Comparison of ENCODE assay signal across 35 cellular contexts in the genomic region with DNA sequence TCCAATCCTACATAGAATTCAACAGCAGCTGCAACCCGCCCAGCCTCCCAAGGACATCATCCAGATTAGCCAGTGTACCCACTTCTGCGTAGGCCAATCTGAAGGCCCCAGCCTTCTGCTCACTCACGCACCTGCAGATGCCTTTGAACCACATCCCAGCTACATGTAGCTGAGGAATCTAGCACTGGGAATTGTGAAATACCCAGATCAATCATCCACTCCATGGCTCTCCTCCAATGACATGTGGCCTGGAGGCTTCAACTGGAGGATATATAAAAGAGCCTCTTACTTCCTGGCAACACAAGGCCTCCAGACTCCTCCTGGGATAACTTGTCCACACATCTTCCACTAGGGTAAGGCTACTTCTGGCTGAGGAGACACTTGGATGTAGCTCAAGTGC. TPM values are rescaled to one million over a fixed set of nuclear protein-coding genes. Genes with fewer than 3 reads are reported as not detected.
"Had no signal": no experiment of that assay in that cellular context is flagged by ENCODE, and none has a peak within 500 bp of the region (broad histone marks: within the 10 kb centered on the region; RNA-seq: fewer than 3 reads in every experiment).

A gene with protein sequence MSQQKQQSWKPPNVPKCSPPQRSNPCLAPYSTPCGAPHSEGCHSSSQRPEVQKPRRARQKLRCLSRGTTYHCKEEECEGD (plus strand): TSS at position 301 of the 400 bp plus-strand sequence. CDS start 665 bp downstream, outside the sequence.

- H3K27ac ChIP-seq: ascending aorta, breast epithelium, coronary artery, dorsolateral prefrontal cortex, esophagus muscularis mucosa, gastroesophageal sphincter, WERI-Rb-1 had no signal

- H3K27ac Mint-ChIP-seq: activated B cell treated with CpG ODN at 0.5 μM for 24 hours; activated CD8-positive, alpha-beta T cell treated with anti-CD3 and anti-CD28 coated beads for 36 hours; activated naive CD4-positive, alpha-beta T cell treated with anti-CD3 and anti-CD28 coated beads, Interleukin-2, amount 10 ng/mL, durations not matched to agents 7 days and 5 days; activated naive CD4-positive, alpha-beta T cell treated with anti-CD3 and anti-CD28 coated beads, Interleukin-2, amount 50 U/mL, for 72 hours; activated naive CD8-positive, alpha-beta T cell treated with anti-CD3 and anti-CD28 coated beads, Interleukin-2, amount 10 ng/mL, durations not matched to agents 7 days and 5 days; activated T-helper 1 cell treated with anti-CD3 and anti-CD28 coated beads, Interleukin-12 subunit alpha, Interleukin-12 subunit beta, Interleukin-2, Interleukin-4 antibody, amounts not matched to agents 30 ng/mL and 10 ng/mL and 1 ng/mL, durations not matched to agents 14 hours and 24 hours and 36 hours; brain; dendritic cell treated with granulocyte-macrophage colony-stimulating factor and Interleukin-4, amounts not matched to agents 40 ng/mL and 50 ng/mL, for 4 days; endodermal cell; T-helper 17 cell; T-helper 2 cell treated with Interferon-gamma antibody and Interleukin-4, amounts not matched to agents 5 μg/mL and 100 μg/mL, for 36 hours had no signal

- H3K4me3 ChIP-seq: ascending aorta, breast epithelium, coronary artery, dorsolateral prefrontal cortex, esophagus muscularis mucosa, gastroesophageal sphincter had no signal

- H3K4me1 ChIP-seq: ascending aorta, breast epithelium, esophagus muscularis mucosa, gastroesophageal sphincter had no signal

- DNase-seq: activated B cell treated with CpG ODN at 0.5 μM for 24 hours; activated CD4-positive, alpha-beta T cell treated with anti-CD3 and anti-CD28 coated beads for 48 hours; activated CD4-positive, alpha-beta T cell treated with anti-CD3 and anti-CD28 coated beads, Interleukin-2, amount 50 U/mL, for 1 hour; activated CD4-positive, alpha-beta T cell treated with anti-CD3 and anti-CD28 coated beads, Interleukin-2, amount 50 U/mL, for 48 hours; activated CD8-positive, alpha-beta memory T cell treated with anti-CD3 and anti-CD28 coated beads for 24 hours; activated CD8-positive, alpha-beta T cell treated with anti-CD3 and anti-CD28 coated beads for 36 hours; activated gamma-delta T cell; activated naive CD4-positive, alpha-beta T cell; activated naive CD4-positive, alpha-beta T cell treated with anti-CD3 and anti-CD28 coated beads, Interleukin-2, amount 10 ng/mL, durations not matched to agents 7 days and 5 days; activated naive CD8-positive, alpha-beta T cell treated with anti-CD3 and anti-CD28 coated beads, Interleukin-2, amount 10 ng/mL, durations not matched to agents 7 days and 5 days; activated T-cell treated with anti-CD3 and anti-CD28 coated beads, Interleukin-2, amount 50 U/mL, for 4 hours; dorsolateral prefrontal cortex; effector memory CD4-positive, alpha-beta T cell; endodermal cell; erythroblast; foreskin melanocyte; T-helper 1 cell; T-helper 17 cell; T1000; WERI-Rb-1 had no signal

- ATAC-seq: activated CD4-positive, CD25-positive, alpha-beta regulatory T cell treated with anti-CD3 and anti-CD28 coated beads, Interleukin-2, amount 50 U/mL, for 24 hours; activated CD8-positive, alpha-beta T cell treated with anti-CD3 and anti-CD28 coated beads for 36 hours; activated naive CD4-positive, alpha-beta T cell treated with anti-CD3 and anti-CD28 coated beads, Interleukin-2, amount 50 U/mL, for 72 hours; activated T-cell treated with anti-CD3 and anti-CD28 coated beads, Interleukin-2, amount 50 U/mL, for 4 hours; gastroesophageal sphincter; T-helper 17 cell had no signal

- H3K4me1 Mint-ChIP-seq: activated B cell treated with CpG ODN at 0.5 μM for 24 hours; activated naive CD4-positive, alpha-beta T cell treated with anti-CD3 and anti-CD28 coated beads, Interleukin-2, amount 10 ng/mL, durations not matched to agents 7 days and 5 days; activated naive CD8-positive, alpha-beta T cell treated with anti-CD3 and anti-CD28 coated beads, Interleukin-2, amount 10 ng/mL, durations not matched to agents 7 days and 5 days; brain; central memory CD8-positive, alpha-beta T cell; endodermal cell; T-helper 17 cell had no signal

- H3K36me3 Mint-ChIP-seq: activated naive CD4-positive, alpha-beta T cell treated with anti-CD3 and anti-CD28 coated beads, Interleukin-2, amount 10 ng/mL, durations not matched to agents 7 days and 5 days; activated naive CD4-positive, alpha-beta T cell treated with anti-CD3 and anti-CD28 coated beads, Interleukin-2, amount 50 U/mL, for 72 hours; activated naive CD8-positive, alpha-beta T cell treated with anti-CD3 and anti-CD28 coated beads, Interleukin-2, amount 10 ng/mL, durations not matched to agents 7 days and 5 days; brain had no signal

- H3K4me3 Mint-ChIP-seq: activated B cell treated with CpG ODN at 0.5 μM for 24 hours; activated CD8-positive, alpha-beta T cell treated with anti-CD3 and anti-CD28 coated beads for 36 hours; activated naive CD4-positive, alpha-beta T cell treated with anti-CD3 and anti-CD28 coated beads, Interleukin-2, amount 10 ng/mL, durations not matched to agents 7 days and 5 days; activated naive CD8-positive, alpha-beta T cell treated with anti-CD3 and anti-CD28 coated beads, Interleukin-2, amount 10 ng/mL, durations not matched to agents 7 days and 5 days; activated T-cell treated with anti-CD3 and anti-CD28 coated beads, Interleukin-2, amount 50 U/mL, for 4 hours; activated T-helper 1 cell treated with anti-CD3 and anti-CD28 coated beads, Interleukin-12 subunit alpha, Interleukin-12 subunit beta, Interleukin-2, Interleukin-4 antibody, amounts not matched to agents 30 ng/mL and 10 ng/mL and 1 ng/mL, durations not matched to agents 14 hours and 24 hours and 36 hours; brain; central memory CD8-positive, alpha-beta T cell; dendritic cell treated with granulocyte-macrophage colony-stimulating factor and Interleukin-4, amounts not matched to agents 40 ng/mL and 50 ng/mL, for 4 days; endodermal cell; T-helper 17 cell; T-helper 2 cell treated with Interferon-gamma antibody and Interleukin-4, amounts not matched to agents 5 μg/mL and 100 μg/mL, for 36 hours had no signal

- H3K36me3 ChIP-seq: ascending aorta, esophagus muscularis mucosa, gastroesophageal sphincter, WERI-Rb-1 had no signal

- H3K9me3 Mint-ChIP-seq: activated B cell treated with CpG ODN at 0.5 μM for 24 hours; activated CD8-positive, alpha-beta T cell treated with anti-CD3 and anti-CD28 coated beads for 36 hours; activated naive CD4-positive, alpha-beta T cell treated with anti-CD3 and anti-CD28 coated beads, Interleukin-2, amount 10 ng/mL, durations not matched to agents 7 days and 5 days; activated naive CD4-positive, alpha-beta T cell treated with anti-CD3 and anti-CD28 coated beads, Interleukin-2, amount 50 U/mL, for 72 hours; activated naive CD8-positive, alpha-beta T cell treated with anti-CD3 and anti-CD28 coated beads, Interleukin-2, amount 10 ng/mL, durations not matched to agents 7 days and 5 days; activated T-cell treated with anti-CD3 and anti-CD28 coated beads, Interleukin-2, amount 50 U/mL, for 4 hours; activated T-helper 1 cell treated with anti-CD3 and anti-CD28 coated beads, Interleukin-12 subunit alpha, Interleukin-12 subunit beta, Interleukin-2, Interleukin-4 antibody, amounts not matched to agents 30 ng/mL and 10 ng/mL and 1 ng/mL, durations not matched to agents 14 hours and 24 hours and 36 hours; central memory CD8-positive, alpha-beta T cell; dendritic cell treated with granulocyte-macrophage colony-stimulating factor and Interleukin-4, amounts not matched to agents 40 ng/mL and 50 ng/mL, for 4 days; T-helper 2 cell treated with Interferon-gamma antibody and Interleukin-4, amounts not matched to agents 5 μg/mL and 100 μg/mL, for 36 hours had no signal

- H3K27me3 ChIP-seq: ascending aorta, breast epithelium, esophagus muscularis mucosa, gastroesophageal sphincter had no signal

RNA-seq across cellular contexts. Expression of the gene that starts here (rescaled TPM):
- total RNA-seq: activated B cell treated with CpG ODN at 0.5 μM for 24 hours; activated CD8-positive, alpha-beta T cell treated with anti-CD3 and anti-CD28 coated beads for 36 hours; activated naive CD4-positive, alpha-beta T cell treated with anti-CD3 and anti-CD28 coated beads, Interleukin-2, amount 50 U/mL, for 72 hours; activated naive CD8-positive, alpha-beta T cell treated with anti-CD3 and anti-CD28 coated beads, Interleukin-2, amount 10 ng/mL, durations not matched to agents 7 days and 5 days; activated T-cell treated with anti-CD3 and anti-CD28 coated beads, Interleukin-2, amount 50 U/mL, for 4 hours; activated T-helper 1 cell treated with anti-CD3 and anti-CD28 coated beads, Interleukin-12 subunit alpha, Interleukin-12 subunit beta, Interleukin-2, Interleukin-4 antibody, amounts not matched to agents 30 ng/mL and 10 ng/mL and 1 ng/mL, durations not matched to agents 14 hours and 24 hours and 36 hours; ascending aorta; breast epithelium; cardiac septum; cerebellum; dorsolateral prefrontal cortex; endodermal cell; esophagus muscularis mucosa; gastroesophageal sphincter; glomerular endothelial cell; T-helper 17 cell had no signal
